ENCODE assay signal across 40 cellular contexts in genomic region chr15:42201801-42202200, GRCh38. TPM values are rescaled to one million over a fixed set of nuclear protein-coding genes. Genes with fewer than 3 reads are reported as not detected.
"Had no signal": no experiment of that assay in that cellular context is flagged by ENCODE, and none has a peak within 500 bp of the region (broad histone marks: within the 10 kb centered on the region; RNA-seq: fewer than 3 reads in every experiment).

No MANE protein-coding gene starts in this region.

- H3K36me3 ChIP-seq: brain microvascular endothelial cell, breast epithelium had no signal

- H3K27me3 Mint-ChIP-seq: activated naive CD4-positive, alpha-beta T cell treated with anti-CD3 and anti-CD28 coated beads, Interleukin-2, amount 10 ng/mL, durations not matched to agents 7 days and 5 days; activated naive CD4-positive, alpha-beta T cell treated with anti-CD3 and anti-CD28 coated beads, Interleukin-2, amount 50 U/mL, for 24 hours; activated naive CD8-positive, alpha-beta T cell treated with anti-CD3 and anti-CD28 coated beads, Interleukin-2, amount 10 ng/mL, durations not matched to agents 7 days and 5 days; activated naive CD8-positive, alpha-beta T cell treated with anti-CD3 and anti-CD28 coated beads, Interleukin-2, amount 50 U/mL, for 24 hours; activated T-cell treated with anti-CD3 and anti-CD28 coated beads, Interleukin-2, amount 50 U/mL, for 24 hours; activated T-helper 17 cell treated with anti-CD3 and anti-CD28 coated beads, Interleukin-2, amount 50 U/mL, for 72 hours; brain; central memory CD8-positive, alpha-beta T cell had no signal

- H3K27ac Mint-ChIP-seq: activated naive CD4-positive, alpha-beta T cell treated with anti-CD3 and anti-CD28 coated beads for 36 hours; activated naive CD4-positive, alpha-beta T cell treated with anti-CD3 and anti-CD28 coated beads, Interleukin-2, amount 10 ng/mL, durations not matched to agents 7 days and 5 days; activated naive CD4-positive, alpha-beta T cell treated with anti-CD3 and anti-CD28 coated beads, Interleukin-2, amount 50 U/mL, for 24 hours; activated naive CD4-positive, alpha-beta T cell treated with anti-CD3 and anti-CD28 coated beads, Interleukin-2, amount 50 U/mL, for 72 hours; activated naive CD8-positive, alpha-beta T cell treated with anti-CD3 and anti-CD28 coated beads, Interleukin-2, amount 10 ng/mL, durations not matched to agents 7 days and 5 days; activated T-cell treated with anti-CD3 and anti-CD28 coated beads, Interleukin-2, amount 50 U/mL, for 72 hours; activated T-helper 1 cell treated with anti-CD3 and anti-CD28 coated beads, Interleukin-12 subunit alpha, Interleukin-12 subunit beta, Interleukin-2, Interleukin-4 antibody, amounts not matched to agents 30 ng/mL and 10 ng/mL and 1 ng/mL, durations not matched to agents 14 hours and 24 hours and 36 hours; activated T-helper 17 cell treated with anti-CD3 and anti-CD28 coated beads, Interleukin-2, amount 50 U/mL, for 72 hours; activated T-helper 2 cell treated with anti-CD3 and anti-CD28 coated beads, Interferon-gamma antibody, Interleukin-2, Interleukin-4, amounts not matched to agents 10 μg/mL and 5 μg/mL and 100 μg/mL, durations not matched to agents 14 hours and 24 hours and 36 hours had no signal

- H3K27me3 ChIP-seq: adrenal gland, ascending aorta, body of pancreas, brain microvascular endothelial cell, breast epithelium, cardiac muscle cell had no signal

- H3K4me3 ChIP-seq: adrenal gland, ascending aorta, body of pancreas, breast epithelium, cardiac muscle cell had no signal

- ATAC-seq: activated naive CD4-positive, alpha-beta T cell treated with anti-CD3 and anti-CD28 coated beads, Interleukin-2, amount 50 U/mL, for 72 hours; activated naive CD8-positive, alpha-beta T cell treated with anti-CD3 and anti-CD28 coated beads, Interleukin-2, amount 50 U/mL, for 24 hours; activated T-cell treated with anti-CD3 and anti-CD28 coated beads, Interleukin-2, amount 50 U/mL, for 4 hours; activated T-cell treated with anti-CD3 and anti-CD28 coated beads, Interleukin-2, amount 50 U/mL, for 72 hours; activated T-helper 17 cell treated with anti-CD3 and anti-CD28 coated beads, Interleukin-2, amount 50 U/mL, for 72 hours; body of pancreas had no signal

- H3K9me3 Mint-ChIP-seq: activated naive CD4-positive, alpha-beta T cell treated with anti-CD3 and anti-CD28 coated beads for 36 hours; activated naive CD4-positive, alpha-beta T cell treated with anti-CD3 and anti-CD28 coated beads, Interleukin-2, amount 10 ng/mL, durations not matched to agents 7 days and 5 days; activated naive CD4-positive, alpha-beta T cell treated with anti-CD3 and anti-CD28 coated beads, Interleukin-2, amount 50 U/mL, for 24 hours; activated naive CD4-positive, alpha-beta T cell treated with anti-CD3 and anti-CD28 coated beads, Interleukin-2, amount 50 U/mL, for 72 hours; activated naive CD8-positive, alpha-beta T cell treated with anti-CD3 and anti-CD28 coated beads, Interleukin-2, amount 10 ng/mL, durations not matched to agents 7 days and 5 days; activated naive CD8-positive, alpha-beta T cell treated with anti-CD3 and anti-CD28 coated beads, Interleukin-2, amount 50 U/mL, for 24 hours; activated T-cell treated with anti-CD3 and anti-CD28 coated beads, Interleukin-2, amount 50 U/mL, for 24 hours; activated T-cell treated with anti-CD3 and anti-CD28 coated beads, Interleukin-2, amount 50 U/mL, for 4 hours; activated T-cell treated with anti-CD3 and anti-CD28 coated beads, Interleukin-2, amount 50 U/mL, for 72 hours; activated T-helper 1 cell treated with anti-CD3 and anti-CD28 coated beads, Interleukin-12 subunit alpha, Interleukin-12 subunit beta, Interleukin-2, Interleukin-4 antibody, amounts not matched to agents 30 ng/mL and 10 ng/mL and 1 ng/mL, durations not matched to agents 14 hours and 24 hours and 36 hours; activated T-helper 17 cell treated with anti-CD3 and anti-CD28 coated beads, Interleukin-2, amount 50 U/mL, for 72 hours; activated T-helper 2 cell treated with anti-CD3 and anti-CD28 coated beads, Interferon-gamma antibody, Interleukin-2, Interleukin-4, amounts not matched to agents 10 μg/mL and 5 μg/mL and 100 μg/mL, durations not matched to agents 14 hours and 24 hours and 36 hours; brain; central memory CD8-positive, alpha-beta T cell had no signal

- FAIRE-seq: astrocyte, bronchial epithelial cell had no signal

- H3K9me3 ChIP-seq: adrenal gland, ascending aorta, body of pancreas, breast epithelium had no signal

- H3K4me3 Mint-ChIP-seq: activated naive CD4-positive, alpha-beta T cell treated with anti-CD3 and anti-CD28 coated beads for 36 hours; activated naive CD4-positive, alpha-beta T cell treated with anti-CD3 and anti-CD28 coated beads, Interleukin-2, amount 10 ng/mL, durations not matched to agents 7 days and 5 days; activated naive CD4-positive, alpha-beta T cell treated with anti-CD3 and anti-CD28 coated beads, Interleukin-2, amount 50 U/mL, for 24 hours; activated naive CD8-positive, alpha-beta T cell treated with anti-CD3 and anti-CD28 coated beads, Interleukin-2, amount 10 ng/mL, durations not matched to agents 7 days and 5 days; activated naive CD8-positive, alpha-beta T cell treated with anti-CD3 and anti-CD28 coated beads, Interleukin-2, amount 50 U/mL, for 24 hours; activated T-cell treated with anti-CD3 and anti-CD28 coated beads, Interleukin-2, amount 50 U/mL, for 24 hours; activated T-cell treated with anti-CD3 and anti-CD28 coated beads, Interleukin-2, amount 50 U/mL, for 4 hours; activated T-cell treated with anti-CD3 and anti-CD28 coated beads, Interleukin-2, amount 50 U/mL, for 72 hours; activated T-helper 1 cell treated with anti-CD3 and anti-CD28 coated beads, Interleukin-12 subunit alpha, Interleukin-12 subunit beta, Interleukin-2, Interleukin-4 antibody, amounts not matched to agents 30 ng/mL and 10 ng/mL and 1 ng/mL, durations not matched to agents 14 hours and 24 hours and 36 hours; activated T-helper 17 cell treated with anti-CD3 and anti-CD28 coated beads, Interleukin-2, amount 50 U/mL, for 72 hours; brain; central memory CD8-positive, alpha-beta T cell had no signal

- H3K27ac ChIP-seq: adrenal gland, ascending aorta, body of pancreas, brain microvascular endothelial cell, breast epithelium, cardiac muscle cell had no signal

- DNase-seq: activated effector memory CD4-positive, alpha-beta T cell treated with anti-CD3 and anti-CD28 coated beads, Interleukin-2, amount 50 U/mL, for 16 hours; activated effector memory CD4-positive, alpha-beta T cell treated with Interleukin-2 at 50 U/mL for 16 hours; activated gamma-delta T cell; activated gamma-delta T cell treated with Interleukin-2 at 50 U/mL for 16 hours; activated naive CD4-positive, alpha-beta T cell; activated naive CD4-positive, alpha-beta T cell treated with anti-CD3 and anti-CD28 coated beads for 36 hours; activated naive CD4-positive, alpha-beta T cell treated with anti-CD3 and anti-CD28 coated beads, Interleukin-2, amount 10 ng/mL, durations not matched to agents 7 days and 5 days; activated naive CD4-positive, alpha-beta T cell treated with anti-CD3 and anti-CD28 coated beads, Interleukin-2, amount 50 U/mL, for 16 hours; activated naive CD4-positive, alpha-beta T cell treated with Interleukin-2 at 50 U/mL for 16 hours; activated naive CD8-positive, alpha-beta T cell treated with anti-CD3 and anti-CD28 coated beads, Interleukin-2, amount 10 ng/mL, durations not matched to agents 7 days and 5 days; activated naive CD8-positive, alpha-beta T cell treated with anti-CD3 and anti-CD28 coated beads, Interleukin-2, amount 50 U/mL, for 24 hours; activated T-cell treated with anti-CD3 and anti-CD28 coated beads, Interleukin-2, amount 50 U/mL, for 1 hour; activated T-cell treated with anti-CD3 and anti-CD28 coated beads, Interleukin-2, amount 50 U/mL, for 24 hours; activated T-cell treated with anti-CD3 and anti-CD28 coated beads, Interleukin-2, amount 50 U/mL, for 4 hours; activated T-cell treated with anti-CD3 and anti-CD28 coated beads, Interleukin-2, amount 50 U/mL, for 48 hours; activated T-cell treated with anti-CD3 and anti-CD28 coated beads, Interleukin-2, amount 50 U/mL, for 72 hours; adrenal gland; amniotic stem cell; amygdala; anterior cingulate cortex; aorta; body of pancreas; brain microvascular endothelial cell; caudate nucleus; central memory CD4-positive, alpha-beta T cell; cerebellar nuclear complex had no signal

RNA-seq across cellular contexts. Expression of gene PLA2G4F, which starts 45.4 kb away (rescaled TPM):
- total RNA-seq: activated naive CD4-positive, alpha-beta T cell treated with anti-CD3 and anti-CD28 coated beads for 36 hours; activated naive CD4-positive, alpha-beta T cell treated with anti-CD3 and anti-CD28 coated beads, Interleukin-2, amount 50 U/mL, for 72 hours; activated naive CD8-positive, alpha-beta T cell treated with anti-CD3 and anti-CD28 coated beads, Interleukin-2, amount 10 ng/mL, durations not matched to agents 7 days and 5 days; activated T-helper 1 cell treated with anti-CD3 and anti-CD28 coated beads, Interleukin-12 subunit alpha, Interleukin-12 subunit beta, Interleukin-2, Interleukin-4 antibody, amounts not matched to agents 30 ng/mL and 10 ng/mL and 1 ng/mL, durations not matched to agents 14 hours and 24 hours and 36 hours; activated T-helper 17 cell treated with anti-CD3 and anti-CD28 coated beads, Interleukin-2, amount 50 U/mL, for 72 hours; activated T-helper 2 cell treated with anti-CD3 and anti-CD28 coated beads, Interferon-gamma antibody, Interleukin-2, Interleukin-4, amounts not matched to agents 10 μg/mL and 5 μg/mL and 100 μg/mL, durations not matched to agents 14 hours and 24 hours and 36 hours; aorta; ascending aorta; cerebellum; chondrocyte had no signal
